In genomic region chr19:39532233-39533002, GRCh38 we compare ENCODE assay signal across 1 cellular context.
TF ChIP-seq lines count a peak whose summit lies in the region.

TSS of gene EID2B (minus strand) at chr19:39532852. CDS start at chr19:39532802, 50 bp downstream.

TF ChIP-seq in K562, 482 proteins besides CTCF, POLR2A, EP300 and RAD21 (continued from another document and continues in another):
- TF ChIP-seq MGA (IDR thresholded peaks at IDR 0.05) = no peak; the same call in 1 of the 2 replicates
- TF ChIP-seq ZEB2 (IDR thresholded peaks at IDR 0.05) = no peak
- TF ChIP-seq RUNX1 (IDR thresholded peaks at IDR 0.05; ENCODE audit: low read depth) = no peak
- TF ChIP-seq ATF7 (IDR thresholded peaks at IDR 0.05) = peak; percentile 85
- TF ChIP-seq ZNF316 (IDR thresholded peaks at IDR 0.05) = no peak
- TF ChIP-seq RBFOX2 (IDR thresholded peaks at IDR 0.05; ENCODE audit: low read depth, low read length) = peak; percentile 88
- TF ChIP-seq FOXJ3 (CRISPR knock-in tag; IDR thresholded peaks at IDR 0.05) = no peak
- TF ChIP-seq PRPF4 (IDR thresholded peaks at IDR 0.05; ENCODE audit: insufficient read depth, low read depth, low read length, poor library complexity, severe bottlenecking) = no peak
- TF ChIP-seq BHLHE40 (IDR thresholded peaks at IDR 0.05; ENCODE audit: low read length) = peak; percentile 75
- no peak for TF ChIP-seq NCOA2 (IDR thresholded peaks at IDR 0.05; ENCODE audit: partially characterized antibody in 2 of 2)
- TF ChIP-seq PHF8 (IDR thresholded peaks at IDR 0.05; ENCODE audit: borderline replicate concordance, low read length) = peak; percentile 86; the same call in 1 of the 2 replicates
- TF ChIP-seq ZNF232 (CRISPR knock-in tag; IDR thresholded peaks at IDR 0.05) = no peak
- TF ChIP-seq TAF9B (IDR thresholded peaks at IDR 0.05; ENCODE audit: partially characterized antibody) = no peak
- TF ChIP-seq NR3C1 (CRISPR knock-in tag; IDR thresholded peaks at IDR 0.05) = 0 out of 2 replicates have a peak, but pooled peaks have one; percentile 51
- no peak for TF ChIP-seq HLTF (IDR thresholded peaks at IDR 0.05)
- peak; percentile 89 for TF ChIP-seq ZHX1 (conservative IDR thresholded peaks at IDR 0.05; ENCODE audit: low read length)
- TF ChIP-seq RFX7 (CRISPR knock-in tag; IDR thresholded peaks at IDR 0.05) = no peak
- peak; percentile 25; the same call in 1 of the 2 replicates for TF ChIP-seq SIN3B (IDR thresholded peaks at IDR 0.05; ENCODE audit: low read depth)
- TF ChIP-seq STAT6 (CRISPR knock-in tag; IDR thresholded peaks at IDR 0.05) = no peak
- 0 out of 4 replicates have a peak, but pooled peaks of 1 of the 2 experiments have one; percentile 33 for TF ChIP-seq TBL1XR1 (IDR thresholded peaks at IDR 0.05; ENCODE audit: low read length in 2 of 2)
- TF ChIP-seq MYNN (IDR thresholded peaks at IDR 0.05) = no peak
- TF ChIP-seq MYNN (CRISPR knock-in tag; IDR thresholded peaks at IDR 0.05) = no peak
- no peak for TF ChIP-seq ZNF785 (CRISPR knock-in tag; IDR thresholded peaks at IDR 0.05)
- TF ChIP-seq NRF1 (conservative IDR thresholded peaks at IDR 0.05 in 1 of 2, IDR thresholded peaks at IDR 0.05 in 1 of 2) = peak; percentile 100
- TF ChIP-seq FOXK2 (conservative IDR thresholded peaks at IDR 0.05 in 1 of 2, IDR thresholded peaks at IDR 0.05 in 1 of 2; ENCODE audit: low read depth in 2 of 2) = peak in 1 of 2 experiments; percentile 65; a peak in 1 of 4 replicates
- peak; percentile 78 for TF ChIP-seq POU5F1 (IDR thresholded peaks at IDR 0.05; ENCODE audit: borderline replicate concordance, low read depth, low read length, partially characterized antibody)
- TF ChIP-seq, protein P1, sequence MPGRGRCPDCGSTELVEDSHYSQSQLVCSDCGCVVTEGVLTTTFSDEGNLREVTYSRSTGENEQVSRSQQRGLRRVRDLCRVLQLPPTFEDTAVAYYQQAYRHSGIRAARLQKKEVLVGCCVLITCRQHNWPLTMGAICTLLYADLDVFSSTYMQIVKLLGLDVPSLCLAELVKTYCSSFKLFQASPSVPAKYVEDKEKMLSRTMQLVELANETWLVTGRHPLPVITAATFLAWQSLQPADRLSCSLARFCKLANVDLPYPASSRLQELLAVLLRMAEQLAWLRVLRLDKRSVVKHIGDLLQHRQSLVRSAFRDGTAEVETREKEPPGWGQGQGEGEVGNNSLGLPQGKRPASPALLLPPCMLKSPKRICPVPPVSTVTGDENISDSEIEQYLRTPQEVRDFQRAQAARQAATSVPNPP (IDR thresholded peaks at IDR 0.05; ENCODE audit: borderline replicate concordance, insufficient read depth, insufficient read length) = no peak
- TF ChIP-seq, protein P2, sequence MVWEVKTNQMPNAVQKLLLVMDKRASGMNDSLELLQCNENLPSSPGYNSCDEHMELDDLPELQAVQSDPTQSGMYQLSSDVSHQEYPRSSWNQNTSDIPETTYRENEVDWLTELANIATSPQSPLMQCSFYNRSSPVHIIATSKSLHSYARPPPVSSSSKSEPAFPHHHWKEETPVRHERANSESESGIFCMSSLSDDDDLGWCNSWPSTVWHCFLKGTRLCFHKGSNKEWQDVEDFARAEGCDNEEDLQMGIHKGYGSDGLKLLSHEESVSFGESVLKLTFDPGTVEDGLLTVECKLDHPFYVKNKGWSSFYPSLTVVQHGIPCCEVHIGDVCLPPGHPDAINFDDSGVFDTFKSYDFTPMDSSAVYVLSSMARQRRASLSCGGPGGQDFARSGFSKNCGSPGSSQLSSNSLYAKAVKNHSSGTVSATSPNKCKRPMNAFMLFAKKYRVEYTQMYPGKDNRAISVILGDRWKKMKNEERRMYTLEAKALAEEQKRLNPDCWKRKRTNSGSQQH (CRISPR knock-in tag; IDR thresholded peaks at IDR 0.05) = no peak
- TF ChIP-seq RFX1 (IDR thresholded peaks at IDR 0.05) = peak; percentile 80
- TF ChIP-seq ATF1 (CRISPR knock-in tag; IDR thresholded peaks at IDR 0.05) = no peak
- TF ChIP-seq ATF1 (tag; IDR thresholded peaks at IDR 0.05) = peak; percentile 63; the same call in 1 of the 2 replicates
- TF ChIP-seq ZFP30 (CRISPR knock-in tag; IDR thresholded peaks at IDR 0.05; ENCODE audit: borderline replicate concordance) = no peak
- TF ChIP-seq ZNF589 (CRISPR knock-in tag; IDR thresholded peaks at IDR 0.05; ENCODE audit: low read depth) = no peak
- TF ChIP-seq ZNF12 (CRISPR knock-in tag; IDR thresholded peaks at IDR 0.05) = 0 out of 2 replicates have a peak, but pooled peaks have one; percentile 36
- TF ChIP-seq, protein P3, sequence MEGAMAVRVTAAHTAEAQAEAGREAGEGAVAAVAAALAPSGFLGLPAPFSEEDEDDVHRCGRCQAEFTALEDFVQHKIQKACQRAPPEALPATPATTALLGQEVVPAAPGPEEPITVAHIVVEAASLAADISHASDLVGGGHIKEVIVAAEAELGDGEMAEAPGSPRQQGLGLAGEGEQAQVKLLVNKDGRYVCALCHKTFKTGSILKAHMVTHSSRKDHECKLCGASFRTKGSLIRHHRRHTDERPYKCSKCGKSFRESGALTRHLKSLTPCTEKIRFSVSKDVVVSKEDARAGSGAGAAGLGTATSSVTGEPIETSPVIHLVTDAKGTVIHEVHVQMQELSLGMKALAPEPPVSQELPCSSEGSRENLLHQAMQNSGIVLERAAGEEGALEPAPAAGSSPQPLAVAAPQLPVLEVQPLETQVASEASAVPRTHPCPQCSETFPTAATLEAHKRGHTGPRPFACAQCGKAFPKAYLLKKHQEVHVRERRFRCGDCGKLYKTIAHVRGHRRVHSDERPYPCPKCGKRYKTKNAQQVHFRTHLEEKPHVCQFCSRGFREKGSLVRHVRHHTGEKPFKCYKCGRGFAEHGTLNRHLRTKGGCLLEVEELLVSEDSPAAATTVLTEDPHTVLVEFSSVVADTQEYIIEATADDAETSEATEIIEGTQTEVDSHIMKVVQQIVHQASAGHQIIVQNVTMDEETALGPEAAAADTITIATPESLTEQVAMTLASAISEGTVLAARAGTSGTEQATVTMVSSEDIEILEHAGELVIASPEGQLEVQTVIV (CRISPR knock-in tag; IDR thresholded peaks at IDR 0.05; ENCODE audit: borderline replicate concordance) = no peak
- TF ChIP-seq TAF7 (tag; IDR thresholded peaks at IDR 0.05) = no peak
- no peak for TF ChIP-seq SREBF1 (IDR thresholded peaks at IDR 0.05; ENCODE audit: borderline replicate concordance, low read depth, low read length)
- TF ChIP-seq ARNT (IDR thresholded peaks at IDR 0.05) = no peak
- TF ChIP-seq ZBTB17 (CRISPR knock-in tag; IDR thresholded peaks at IDR 0.05) = 0 out of 2 replicates have a peak, but pooled peaks have one; percentile 28
